In the genomic region with DNA sequence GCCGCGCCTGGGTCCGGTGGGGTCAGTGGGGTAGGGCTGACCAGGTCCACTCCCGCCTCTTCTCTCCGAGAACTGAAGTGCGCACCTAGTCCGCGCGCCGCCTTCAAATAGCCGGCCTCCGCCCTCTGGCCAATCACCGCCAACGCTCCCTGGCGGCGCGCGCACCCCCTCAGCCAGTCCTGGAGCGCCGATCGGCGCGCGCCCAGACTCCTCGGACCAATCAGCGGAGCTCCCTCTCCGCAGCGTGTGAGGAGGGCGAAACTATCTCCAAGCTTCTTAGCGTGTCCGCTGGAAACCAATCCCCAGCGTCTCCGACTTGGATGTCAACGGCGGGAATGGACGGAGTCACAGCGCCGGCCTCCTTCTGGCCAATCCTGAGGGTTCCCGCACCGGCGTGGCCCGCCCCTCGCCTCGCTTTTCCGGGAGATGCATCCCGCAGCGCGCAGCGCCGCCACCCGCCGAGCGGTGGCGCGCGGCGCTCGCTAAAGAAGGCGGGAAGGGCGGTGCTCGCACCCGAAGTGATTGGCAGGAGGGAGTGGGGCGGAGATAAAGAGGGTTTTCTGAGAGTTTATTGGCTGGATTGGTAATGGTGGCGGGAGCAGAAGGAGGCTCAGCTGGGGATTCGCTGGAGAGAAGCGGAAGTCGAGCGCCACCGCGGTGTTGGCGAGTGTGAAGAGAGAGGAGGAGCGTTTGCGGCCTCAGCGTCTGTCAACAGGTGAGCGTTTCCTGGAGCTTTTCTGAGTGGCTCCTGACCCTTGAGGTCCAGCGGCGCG, we compare ENCODE assay signal across 8 cellular contexts. TPM values are rescaled to one million over a fixed set of nuclear protein-coding genes. Genes with fewer than 3 reads are reported as not detected.
DNase-seq lines count a peak whose midpoint lies in the region; ATAC-seq and TF ChIP-seq lines count a peak whose summit lies in the region.

A gene (minus strand): TSS at position 81 of the 773 bp plus-strand sequence. CDS start 133 bp downstream, outside the sequence.

- H3K9me3 Mint-ChIP-seq in activated T-helper 17 cell treated with anti-CD3 and anti-CD28 coated beads, Interleukin-2, amount 50 U/mL, for 72 hours, result no peaks in the 10 kb centered on the region
- H3K9me3 Mint-ChIP-seq in naive thymus-derived CD4-positive, alpha-beta T cell, result no peaks in the 10 kb centered on the region
- no peaks in the 10 kb centered on the region for H3K9me3 Mint-ChIP-seq in stimulated activated naive B cell treated with anti-CD40 and anti-IgM and Interleukin-4, amounts not matched to agents 10 μg/mL and 1 μg/mL and 100 μg/mL, for 72 hours

- TF ChIP-seq CTCF in LNCaP clone FGC (IDR thresholded peaks at IDR 0.05; ENCODE audit: control insufficient read depth, extremely low read depth, insufficient read depth), result peak; percentile 92
- peak; percentile 99 for TF ChIP-seq CTCF in RWPE1 (conservative IDR thresholded peaks at IDR 0.05; ENCODE audit: low read depth)
- TF ChIP-seq CTCF in fibroblast of lung (conservative IDR thresholded peaks at IDR 0.05 in 1 of 2, IDR thresholded peaks at IDR 0.05 in 1 of 2; ENCODE audit: low read depth in 1 of 2, low read length in 2 of 2), result peak; percentile 64 to 68

- H3K27ac Mint-ChIP-seq in activated T-helper 17 cell treated with anti-CD3 and anti-CD28 coated beads, Interleukin-2, amount 50 U/mL, for 72 hours, result peak within 1 kb of the TSS; percentile 88
- H3K27ac Mint-ChIP-seq in naive thymus-derived CD4-positive, alpha-beta T cell, result peak within 1 kb of the TSS; percentile 88 to 97 (median 93)
- peak within 1 kb of the TSS; percentile 92 for H3K27ac Mint-ChIP-seq in stimulated activated naive B cell treated with anti-CD40 and anti-IgM and Interleukin-4, amounts not matched to agents 10 μg/mL and 1 μg/mL and 100 μg/mL, for 72 hours

- H3K4me3 ChIP-seq in LNCaP clone FGC (ENCODE audit: low read depth, low read length), result peak within 1 kb of the TSS; percentile 85
- peak within 1 kb of the TSS; percentile 77 to 85 (median 80) for H3K4me3 ChIP-seq in fibroblast of lung (replicated peaks in 1 of 4; ENCODE audit: control extremely low read depth in 1 of 4, insufficient read depth in 1 of 4, low read depth in 3 of 4, low read length in 4 of 4)
- peak within 1 kb of the TSS; percentile 87 for H3K4me3 ChIP-seq in naive thymus-derived CD4-positive, alpha-beta T cell (ENCODE audit: low read length)

- DNase-seq in ELR (ENCODE audit: low read depth) (peak; percentile 100), H4 (ENCODE audit: low spot score) (peak; percentile 100), LNCaP clone FGC (ENCODE audit: low read depth) (peak; percentile 99), RWPE1 (ENCODE audit: low spot score) (peak; percentile 99), fibroblast of lung (ENCODE audit: low read depth in 2 of 2) (peak; percentile 100)
- peak; percentile 94 to 99 (median 99) for DNase-seq in naive thymus-derived CD4-positive, alpha-beta T cell
- peak; percentile 99 for DNase-seq in stimulated activated naive B cell treated with anti-CD40 and anti-IgM and Interleukin-4, amounts not matched to agents 10 μg/mL and 1 μg/mL and 100 μg/mL, for 72 hours

- peak within 1 kb of the TSS; percentile 91 for H2AFZ ChIP-seq in fibroblast of lung (ENCODE audit: low read length)

- intact Hi-C loops in naive thymus-derived CD4-positive, alpha-beta T cell (cut with micrococcal nuclease), result loop anchor here (1.0 to 10.0 kb wide), 30 partner anchors 13 to 553 kb away; a partner anchor contains a TSS

- peaks cover 13% of the 10 kb centered on the region for H3K79me2 ChIP-seq in fibroblast of lung (ENCODE audit: control insufficient read depth, insufficient read depth, low read length)

- no peaks in the 10 kb centered on the region for H3K27me3 ChIP-seq in fibroblast of lung (ENCODE audit: control insufficient read depth, insufficient read depth, low read length)
- H3K27me3 ChIP-seq in naive thymus-derived CD4-positive, alpha-beta T cell (ENCODE audit: control insufficient read depth in 2 of 2, insufficient read depth in 2 of 2, low read length in 2 of 2), result no peaks in the 10 kb centered on the region

- H3K9me3 ChIP-seq in fibroblast of lung (ENCODE audit: control insufficient read depth, insufficient read depth, low read depth, low read length), result no peaks in the 10 kb centered on the region
- no peaks in the 10 kb centered on the region for H3K9me3 ChIP-seq in naive thymus-derived CD4-positive, alpha-beta T cell (ENCODE audit: control insufficient read depth in 2 of 3, low read length in 3 of 3)

- peak; percentile 88 for ATAC-seq in activated T-helper 17 cell treated with anti-CD3 and anti-CD28 coated beads, Interleukin-2, amount 50 U/mL, for 72 hours (replicated peaks)
- ATAC-seq in naive thymus-derived CD4-positive, alpha-beta T cell, result peak; percentile 88
- ATAC-seq in stimulated activated naive B cell treated with anti-CD40 and anti-IgM and Interleukin-4, amounts not matched to agents 10 μg/mL and 1 μg/mL and 100 μg/mL, for 72 hours (replicated peaks), result peak; percentile 84 to 88

- H3K4me2 ChIP-seq in fibroblast of lung (ENCODE audit: extremely low read depth, insufficient read depth, low read length), result peak within 1 kb of the TSS; percentile 89

- H3K36me3 Mint-ChIP-seq in activated T-helper 17 cell treated with anti-CD3 and anti-CD28 coated beads, Interleukin-2, amount 50 U/mL, for 72 hours (ENCODE audit: low read depth), result peaks cover 23% of the 10 kb centered on the region
- H3K36me3 Mint-ChIP-seq in naive thymus-derived CD4-positive, alpha-beta T cell, result peaks cover 0 to 10% (median 6%) of the 10 kb centered on the region in 5 donors
- peaks cover 6 to 12% of the 10 kb centered on the region in 2 donors for H3K36me3 Mint-ChIP-seq in stimulated activated naive B cell treated with anti-CD40 and anti-IgM and Interleukin-4, amounts not matched to agents 10 μg/mL and 1 μg/mL and 100 μg/mL, for 72 hours

- H3K4me1 Mint-ChIP-seq in activated T-helper 17 cell treated with anti-CD3 and anti-CD28 coated beads, Interleukin-2, amount 50 U/mL, for 72 hours, result peaks cover 7% of the 10 kb centered on the region
- H3K4me1 Mint-ChIP-seq in naive thymus-derived CD4-positive, alpha-beta T cell, result peaks cover 0 to 43% (median 34%) of the 10 kb centered on the region in 7 donors
- H3K4me1 Mint-ChIP-seq in stimulated activated naive B cell treated with anti-CD40 and anti-IgM and Interleukin-4, amounts not matched to agents 10 μg/mL and 1 μg/mL and 100 μg/mL, for 72 hours, result peaks cover 18 to 30% of the 10 kb centered on the region in 2 donors

- CTCF ChIA-PET in RWPE1 (lab: Yijun Ruan, JAX), result interaction anchor here (0.6 to 1.8 kb wide), 19 partner anchors 8 to 1393 kb away, joined by 3 to 10 read pairs (median 3); a partner anchor contains a TSS
- CTCF ChIA-PET in naive thymus-derived CD4-positive, alpha-beta T cell (lab: Charles Lee), result interaction anchor here (0.6 to 9.0 kb wide), 48 partner anchors 9 to 350 kb away, joined by 3 to 39 read pairs (median 4); a partner anchor contains a TSS

- no peaks in the 10 kb centered on the region for H3K27me3 Mint-ChIP-seq in activated T-helper 17 cell treated with anti-CD3 and anti-CD28 coated beads, Interleukin-2, amount 50 U/mL, for 72 hours
- no peaks in the 10 kb centered on the region for H3K27me3 Mint-ChIP-seq in naive thymus-derived CD4-positive, alpha-beta T cell
- H3K27me3 Mint-ChIP-seq in stimulated activated naive B cell treated with anti-CD40 and anti-IgM and Interleukin-4, amounts not matched to agents 10 μg/mL and 1 μg/mL and 100 μg/mL, for 72 hours, result no peaks in the 10 kb centered on the region

- POLR2A ChIA-PET in RWPE1 (lab: Yijun Ruan, JAX; ENCODE audit: low non-redundant PET), result no interaction called here
- POLR2A ChIA-PET in naive thymus-derived CD4-positive, alpha-beta T cell (lab: Charles Lee), result interaction anchor here (0.5 to 2.8 kb wide), 40 partner anchors 10 to 553 kb away, joined by 3 to 24 read pairs (median 4); a partner anchor contains a TSS

- H4K20me1 ChIP-seq in fibroblast of lung (ENCODE audit: control insufficient read depth, extremely low read depth, insufficient read depth, low read length), result no peaks in the 10 kb centered on the region

- peaks cover 5% of the 10 kb centered on the region for H3K4me1 ChIP-seq in fibroblast of lung (ENCODE audit: control insufficient read depth, extremely low read depth, insufficient read depth, low read length)
- H3K4me1 ChIP-seq in naive thymus-derived CD4-positive, alpha-beta T cell (ENCODE audit: control insufficient read depth in 2 of 2, insufficient read depth in 2 of 2, low read length in 2 of 2), result peaks cover 8 to 15% of the 10 kb centered on the region in 2 donors

- no peaks in the 10 kb centered on the region for H3K36me3 ChIP-seq in fibroblast of lung (ENCODE audit: control insufficient read depth, insufficient read depth, low read length)
- no peaks in the 10 kb centered on the region for H3K36me3 ChIP-seq in naive thymus-derived CD4-positive, alpha-beta T cell (ENCODE audit: control insufficient read depth in 2 of 3, insufficient read depth in 3 of 3, low read length in 3 of 3)

- H3K27ac ChIP-seq in RWPE1, result peak within 1 kb of the TSS; percentile 96
- H3K27ac ChIP-seq in fibroblast of lung (ENCODE audit: insufficient read depth, low read length), result peak within 1 kb of the TSS; percentile 85
- peak within 1 kb of the TSS; percentile 90 for H3K27ac ChIP-seq in naive thymus-derived CD4-positive, alpha-beta T cell (ENCODE audit: low read depth, low read length)

- H3K9ac ChIP-seq in fibroblast of lung (ENCODE audit: insufficient read depth, low read length), result peak within 1 kb of the TSS; percentile 82

- peak within 1 kb of the TSS; percentile 81 for H3K4me3 Mint-ChIP-seq in activated T-helper 17 cell treated with anti-CD3 and anti-CD28 coated beads, Interleukin-2, amount 50 U/mL, for 72 hours
- peak within 1 kb of the TSS; percentile 84 to 97 (median 88) for H3K4me3 Mint-ChIP-seq in naive thymus-derived CD4-positive, alpha-beta T cell
- H3K4me3 Mint-ChIP-seq in stimulated activated naive B cell treated with anti-CD40 and anti-IgM and Interleukin-4, amounts not matched to agents 10 μg/mL and 1 μg/mL and 100 μg/mL, for 72 hours, result peak within 1 kb of the TSS; percentile 77 to 86

RNA-seq across cellular contexts. Expression of the gene that starts here (rescaled TPM):
- 77.7 and 77.8 TPM in 2 replicates for total RNA-seq in H4 (2014; rRNA removed; shearing (Covaris generic))
- total RNA-seq in activated T-helper 17 cell treated with anti-CD3 and anti-CD28 coated beads, Interleukin-2, amount 50 U/mL, for 72 hours, result 10 to 100 TPM; 62.6 to 73.7 TPM
- 0.26 and 2.6 TPM in 2 replicates for total RNA-seq in fibroblast of lung
- 6.5 and 26.2 TPM in 2 replicates for polyA plus RNA-seq in fibroblast of lung
- 6.4 and 27.2 TPM in 2 replicates for polyA plus RNA-seq in fibroblast of lung (2012)
- polyA minus RNA-seq in fibroblast of lung (ENCODE audit: low replicate concordance), result 5.1 and 35.9 TPM in 2 replicates
- 10 to 100 TPM in 1 of 5 experiments, 1 to 10 TPM in 3, under 1 TPM in 1; 0.98 to 79.0 (median 2.1) TPM for total RNA-seq in naive thymus-derived CD4-positive, alpha-beta T cell
- polyA plus RNA-seq in naive thymus-derived CD4-positive, alpha-beta T cell, result 1 to 10 TPM; 2.4 to 4.5 TPM

Comparison
In these comparisons a context has a peak if more than half of its experiments do, and no peak if none do; other contexts are left out.
1. Peak in every context shown above with its lines: DNase-seq, ATAC-seq, H3K4me3 ChIP-seq and H3K27ac ChIP-seq.